ENCODE assay signal across 12 cellular contexts in the genomic region with DNA sequence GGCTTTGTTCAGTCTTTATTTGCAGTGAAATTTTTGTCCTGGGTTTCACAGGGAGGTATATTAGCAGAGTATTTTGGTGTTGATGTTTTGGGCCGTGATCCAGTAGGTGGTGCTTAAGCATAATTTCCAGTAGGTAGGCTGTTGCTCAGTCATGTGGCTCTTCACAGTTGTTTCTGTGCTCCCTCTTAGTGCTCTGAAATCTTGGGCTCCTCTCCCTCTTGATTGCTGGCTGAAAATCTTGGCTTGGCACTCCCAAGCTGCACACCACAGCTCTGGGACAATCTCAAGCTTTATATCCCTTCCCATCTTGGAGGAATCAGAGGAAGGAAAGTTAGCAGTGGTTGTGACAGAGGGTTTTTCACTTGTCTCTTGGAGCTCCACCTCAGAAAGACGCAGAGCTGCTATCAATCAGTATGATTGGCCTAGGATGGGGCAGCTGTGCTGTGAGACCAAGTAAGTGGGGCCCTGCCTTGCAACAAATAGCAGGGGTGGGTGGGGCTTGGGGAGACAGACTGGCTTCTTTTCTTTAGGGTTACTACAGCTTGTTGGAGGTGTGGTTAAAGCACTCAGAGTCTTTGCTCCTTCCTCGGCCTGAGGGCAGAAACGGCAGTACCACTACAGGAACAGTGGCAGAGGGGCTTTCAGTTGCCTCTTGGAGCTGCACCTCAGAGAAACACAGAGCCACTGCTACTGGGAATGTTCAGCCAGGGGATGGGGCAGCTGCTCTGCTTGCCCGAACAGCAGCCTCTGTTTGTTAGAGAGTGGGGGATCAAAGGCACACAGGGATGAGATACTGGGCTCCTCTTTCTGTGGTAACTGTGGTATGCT.
A peak's percentile ranks its signal among the peaks of the same experiment; 100 is the strongest.
DNase-seq lines count a peak whose midpoint lies in the region; ATAC-seq and TF ChIP-seq lines count a peak whose summit lies in the region.
"Had no signal": no experiment of that assay in that cellular context is flagged by ENCODE, and none has a peak within 500 bp of the region (broad histone marks: within the 10 kb centered on the region; RNA-seq: fewer than 3 reads in every experiment).

No MANE protein-coding gene starts in this region.

- no peak for TF ChIP-seq EP300 in tibial nerve (IDR thresholded peaks at IDR 0.05)

- peak overlapping the region in 3 of 4 donors; percentile 38 to 84 (median 81) for H3K27ac ChIP-seq in tibial nerve
- H3K27ac ChIP-seq: C4-2B had no signal

- TF ChIP-seq CTCF in cardiac fibroblast (IDR thresholded peaks at IDR 0.05; ENCODE audit: low read depth, low read length) (no peak), tibial nerve (IDR thresholded peaks at IDR 0.05) (no peak)

- WGBS in tibial nerve, 2 donors = 46 to 52% methylated on average over 5 of the region's 5 CpGs

- no peaks in the 10 kb centered on the region for H3K27me3 ChIP-seq in tibial nerve

- DNase-seq in M059J (ENCODE audit: low read depth) (peak; percentile 37), cardiac fibroblast (ENCODE audit: low read depth in 2 of 2) (peak; percentile 1 to 65), left lobe of liver (ENCODE audit: low spot score) (no peak), tibial nerve (ENCODE audit: low spot score in 2 of 2) (peak; percentile 23 to 28), T1000 (lab: John Stamatoyannopoulos, UW) (no peak), KG1 (lab: John Stamatoyannopoulos, UW) (no peak), DMS79 treated with DMSO at 0.1 percent for 48 hours (lab: John Stamatoyannopoulos, UW) (no peak)
- DNase-seq: HFFc6, NCI-H187 had no signal

- no peaks in the 10 kb centered on the region for H3K36me3 ChIP-seq in tibial nerve

- no peak for TF ChIP-seq POLR2A in tibial nerve (IDR thresholded peaks at IDR 0.05)

- H3K4me3 ChIP-seq in cardiac fibroblast (replicated peaks in 1 of 2; ENCODE audit: low read depth in 2 of 2, low read length in 2 of 2) (peak overlapping the region in 1 of 2 donors; percentile 46), tibial nerve (peak overlapping the region in 1 of 4 donors; percentile 33)

- ATAC-seq in left lobe of liver (peak; percentile 63), HG03280 (IDR thresholded peaks at IDR 0.05; ENCODE audit: unreplicated experiment) (no peak)
- ATAC-seq: activated CD4-positive, CD25-positive, alpha-beta regulatory T cell treated with anti-CD3 and anti-CD28 coated beads, Interleukin-2, amount 50 U/mL, for 24 hours had no signal

- H3K9me3 ChIP-seq in tibial nerve = peaks cover 0 to 7% (median 0%) of the 10 kb centered on the region in 4 donors

- H3K4me1 ChIP-seq in tibial nerve = peaks cover 0 to 8% (median 0%) of the 10 kb centered on the region in 4 donors

Comparison
In these comparisons a context has a peak if more than half of its experiments do, and no peak if none do; other contexts are left out.
1. DNase-seq: peak in M059J (single experiment), cardiac fibroblast (2 of 2) and tibial nerve (2 of 2); none in left lobe of liver (single experiment), T1000 (single experiment), KG1 (single experiment) and DMS79 treated with DMSO at 0.1 percent for 48 hours (single experiment).